22 cellular contexts compared by ENCODE assay signal in the genomic region with DNA sequence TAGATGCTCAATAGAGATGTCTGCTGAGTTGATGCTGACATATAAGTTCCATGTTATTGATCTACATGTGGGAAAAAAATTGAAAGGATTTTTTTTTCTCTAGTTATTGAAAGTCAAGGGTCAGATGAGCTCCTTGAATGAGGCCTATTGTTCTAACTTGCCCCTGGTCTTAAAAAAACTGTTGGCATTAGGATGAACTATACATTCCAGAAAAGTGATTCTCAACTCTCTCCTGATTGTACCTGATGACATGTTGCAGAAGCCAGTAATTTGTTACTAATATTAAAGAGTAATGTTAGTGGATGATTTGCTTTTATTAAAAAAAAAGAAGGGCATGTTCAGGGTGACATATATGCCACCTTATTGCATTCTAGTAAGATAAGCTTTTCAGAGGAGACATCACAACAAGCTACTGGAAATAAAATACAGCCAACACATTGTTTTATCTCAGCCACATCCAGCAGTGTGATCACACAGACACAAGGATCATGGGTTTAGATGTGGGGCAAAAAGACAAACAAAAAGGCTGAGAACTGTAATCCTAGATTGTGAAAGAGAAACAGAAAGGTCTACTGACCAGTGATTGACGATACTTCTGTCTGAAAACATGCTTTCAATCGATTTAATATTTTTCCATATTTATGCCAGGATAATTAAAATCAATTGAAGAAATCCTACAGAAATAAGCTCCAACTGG.
A peak's percentile ranks its signal among the peaks of the same experiment; 100 is the strongest.
DNase-seq lines count a peak whose midpoint lies in the region; ATAC-seq, FAIRE-seq and TF ChIP-seq lines count a peak whose summit lies in the region.
"Had no signal": no experiment of that assay in that cellular context is flagged by ENCODE, and none has a peak within 500 bp of the region (broad histone marks: within the 10 kb centered on the region; RNA-seq: fewer than 3 reads in every experiment).

No MANE protein-coding gene starts in this region.

- FAIRE-seq in A549 (lab: Jason Lieb, UNC), result no peak
- FAIRE-seq: G401.6, GM12892, HepG2, K562 had no signal

- WGBS in A549 (ENCODE audit: missing lambda C conversion rate), result 47% methylated on average over 2 of the region's 2 CpGs

- in situ Hi-C loops in SK-MEL-5 (cut with HindIII; ENCODE audit: low pct_unique_long_range_greater_than_20kb, low sequenced_read_pairs), result no loop called here

- no peak for TF ChIP-seq RAD21 in A549 (conservative IDR thresholded peaks at IDR 0.05 in 1 of 2, IDR thresholded peaks at IDR 0.05 in 1 of 2)

- H3K4me3 ChIP-seq in A549 (no peak overlapping the region), Peyer's patch (no peak overlapping the region), SJCRH30 (no peak overlapping the region)
- H3K4me3 ChIP-seq: GM23338, HAP-1, K562 had no signal

- CTCF ChIA-PET in A549 (lab: Yijun Ruan, JAX), result interaction anchor here (0.9 kb wide), 1 partner anchor 10 kb away, joined by 3 read pairs; no protein-coding TSS in a partner anchor

- TF ChIP-seq CTCF in A549 (IDR thresholded peaks at IDR 0.05) (no peak), Peyer's patch (IDR thresholded peaks at IDR 0.05) (no peak)

- no peak for ATAC-seq in A549
- ATAC-seq: CD8-positive, alpha-beta T cell; GM23338; HepG2; K562 had no signal

- H3K36me3 ChIP-seq in Peyer's patch (no peaks in the 10 kb centered on the region), SJCRH30 (no peaks in the 10 kb centered on the region)
- H3K36me3 ChIP-seq: HAP-1 had no signal

- H3K27me3 ChIP-seq in Peyer's patch, result no peaks in the 10 kb centered on the region
- no peaks in the 10 kb centered on the region for H3K27me3 ChIP-seq in SJCRH30

- H3K4me2 ChIP-seq in A549, result peak overlapping the region; percentile 13; the same call in 1 of the 3 replicates
- H3K4me2 ChIP-seq: GM23338 had no signal

- H3K9me3 ChIP-seq in A549, result no peaks in the 10 kb centered on the region
- no peaks in the 10 kb centered on the region for H3K9me3 ChIP-seq in Peyer's patch
- no peaks in the 10 kb centered on the region for H3K9me3 ChIP-seq in SJCRH30 (replicated peaks)
- H3K9me3 ChIP-seq: HAP-1 had no signal

- H3K27ac ChIP-seq in A549, result no peak overlapping the region; a peak in 1 of 6 replicates
- H3K27ac ChIP-seq in epithelial cell of prostate, result peak overlapping the region; percentile 39
- no peak overlapping the region for H3K27ac ChIP-seq in Peyer's patch
- no peak overlapping the region for H3K27ac ChIP-seq in SJCRH30

- no peak for TF ChIP-seq POLR2A in A549 (IDR thresholded peaks at IDR 0.05; ENCODE audit: low read length)
- TF ChIP-seq POLR2A in Peyer's patch (IDR thresholded peaks at IDR 0.05), result no peak

- H3K4me1 ChIP-seq in A549 (peaks cover 6% of the 10 kb centered on the region; the same call in 1 of the 3 replicates), Peyer's patch (no peaks in the 10 kb centered on the region), SJCRH30 (no peaks in the 10 kb centered on the region)
- H3K4me1 ChIP-seq: HAP-1 had no signal

- no peak for TF ChIP-seq EP300 in A549 (IDR thresholded peaks at IDR 0.05)

- POLR2A ChIA-PET in A549 (lab: Yijun Ruan, JAX), result no interaction called here

- DNase-seq in A549 (ENCODE audit: low read depth in 1 of 2, low spot score in 1 of 2), result no peak
- peak; percentile 69 for DNase-seq in NCI-H146 treated with DMSO at 0.1 percent for 48 hours (lab: John Stamatoyannopoulos, UW; ENCODE audit: unreplicated experiment)
- peak; percentile 85 for DNase-seq in SK-MEL-5 (ENCODE audit: low read depth, low spot score)
- DNase-seq in epithelial cell of prostate (ENCODE audit: low read depth, low spot score), result peak; percentile 24
- no peak for DNase-seq in Peyer's patch
- DNase-seq in stimulated activated CD4-positive, alpha-beta T cell treated with anti-CD3 and anti-CD28 coated beads, Interleukin-1b, Interleukin-23, amount 100 ng/mL, for 48 hours, result no peak
- DNase-seq in SJCRH30, result no peak
- no peak for DNase-seq in NCI-H2107 (lab: John Stamatoyannopoulos, UW)
- DNase-seq: 8988T; AML-193; C1 segment of cervical spinal cord; CD8-positive, alpha-beta T cell; NCI-H1105; NCI-H187; NCI-H446 treated with DMSO at 0.1 percent for 48 hours; SHP77 treated with DMSO at 0.1 percent for 48 hours had no signal

TF ChIP-seq in A549, 52 proteins besides CTCF, POLR2A, EP300 and RAD21:
- no peak for TF ChIP-seq EHMT2 (IDR thresholded peaks at IDR 0.05; ENCODE audit: low read depth)

Comparison
In these comparisons a context has a peak if more than half of its experiments do, and no peak if none do; other contexts are left out.
1. DNase-seq: peak in NCI-H146 treated with DMSO at 0.1 percent for 48 hours (single experiment), SK-MEL-5 (single experiment) and epithelial cell of prostate (single experiment); none in A549 (0 of 2), Peyer's patch (0 of 3), stimulated activated CD4-positive, alpha-beta T cell treated with anti-CD3 and anti-CD28 coated beads, Interleukin-1b, Interleukin-23, amount 100 ng/mL, for 48 hours (single experiment), SJCRH30 (0 of 2) and NCI-H2107 (single experiment).